ENCODE assay signal across 22 cellular contexts in genomic region chr5:167512111-167512510, GRCh38.
"Had no signal": no experiment of that assay in that cellular context is flagged by ENCODE, and none has a peak within 500 bp of the region (broad histone marks: within the 10 kb centered on the region; RNA-seq: fewer than 3 reads in every experiment).

No MANE protein-coding gene starts in this region.

- DNase-seq: Kasumi-1, NCI-H1092, NCI-H1105 treated with DMSO at 0.1 percent for 48 hours, NCI-H1436, NCI-H187, NCI-H2029, NCI-H2081 treated with DMSO at 0.1 percent for 48 hours, NCI-H2171, NCI-H226, NCI-H446, NCI-H510A, NCI-H524 treated with DMSO at 0.1 percent for 48 hours, NCI-H69, NCI-H774, Right ventricle myocardium superior, RPMI8226, SIG-M5 had no signal

- H3K27ac ChIP-seq: KMS-11, SJSA1, SK-N-MC had no signal

- H3K4me1 Mint-ChIP-seq: IgD-negative memory B cell had no signal

- H3K4me3 Mint-ChIP-seq: IgD-negative memory B cell had no signal

- H3K27me3 Mint-ChIP-seq: IgD-negative memory B cell had no signal

- H3K4me2 ChIP-seq: KMS-11 had no signal

- H3K4me1 ChIP-seq: SJSA1 had no signal

- ATAC-seq: K562 had no signal

- H3K36me3 ChIP-seq: SJSA1 had no signal

- H3K27ac Mint-ChIP-seq: IgD-negative memory B cell had no signal

- H3K4me3 ChIP-seq: K562, SJSA1, SK-N-MC had no signal

- H3K36me3 Mint-ChIP-seq: IgD-negative memory B cell had no signal
